Comparison of ENCODE assay signal across 18 cellular contexts in genomic region chr1:19648239-19648638, GRCh38. TPM values are rescaled to one million over a fixed set of nuclear protein-coding genes. Genes with fewer than 3 reads are reported as not detected.
DNase-seq lines count a peak whose midpoint lies in the region; ATAC-seq and TF ChIP-seq lines count a peak whose summit lies in the region.
"Had no signal": no experiment of that assay in that cellular context is flagged by ENCODE, and none has a peak within 500 bp of the region (broad histone marks: within the 10 kb centered on the region; RNA-seq: fewer than 3 reads in every experiment).

No MANE protein-coding gene starts in this region.

- ATAC-seq in heart right ventricle (no peak), Right ventricle myocardium superior (ENCODE audit: poor library complexity) (no peak), psoas muscle (no peak), upper lobe of right lung (no peak), GM21723 (IDR thresholded peaks at IDR 0.05; ENCODE audit: unreplicated experiment) (no peak)
- ATAC-seq: activated naive CD4-positive, alpha-beta T cell treated with anti-CD3 and anti-CD28 coated beads, Interleukin-2, amount 50 U/mL, for 72 hours; left lung; natural killer cell had no signal

- no peak for TF ChIP-seq CTCF in heart right ventricle (IDR thresholded peaks at IDR 0.05)
- TF ChIP-seq CTCF in right atrium auricular region (IDR thresholded peaks at IDR 0.05), result no peak
- no peak for TF ChIP-seq CTCF in psoas muscle (IDR thresholded peaks at IDR 0.05)
- TF ChIP-seq CTCF in upper lobe of right lung (IDR thresholded peaks at IDR 0.05), result no peak

- H3K4me1 ChIP-seq in heart right ventricle (peaks cover 22 to 84% (median 75%) of the 10 kb centered on the region in 9 donors), right atrium auricular region (peaks cover 0 to 78% of the 10 kb centered on the region in 2 donors), psoas muscle (peaks cover 17% of the 10 kb centered on the region), upper lobe of right lung (peaks cover 29% of the 10 kb centered on the region)

- DNase-seq in heart right ventricle, result no peak
- no peak for DNase-seq in Right ventricle myocardium superior
- no peak for DNase-seq in right atrium auricular region (ENCODE audit: low spot score)
- DNase-seq in psoas muscle, result no peak
- no peak for DNase-seq in upper lobe of right lung
- no peak for DNase-seq in activated gamma-delta T cell treated with Interleukin-2 at 50 U/mL for 16 hours
- no peak for DNase-seq in CD1c-positive myeloid dendritic cell (ENCODE audit: extremely low spot score)
- DNase-seq: left lung; MG63; natural killer cell; NCI-H2029; stimulated activated CD4-positive, alpha-beta T cell treated with anti-CD3 and anti-CD28 coated beads, Interleukin-1b, Interleukin-23, amount 100 ng/mL, for 48 hours had no signal

- H3K4me3 ChIP-seq in heart right ventricle (peak overlapping the region in 3 of 10 donors; percentile 3 to 25 (median 12)), right atrium auricular region (no peak overlapping the region), psoas muscle (no peak overlapping the region), upper lobe of right lung (peak overlapping the region; percentile 30)
- H3K4me3 ChIP-seq: BLaER1 treated with 17β-estradiol and CSF1 and Interleukin-3, amounts not matched to agents 10 nM and 100 nM; MG63 had no signal

- 57 to 64% methylated on average over 14 of the region's 14 CpGs for WGBS in heart right ventricle, 2 donors
- WGBS in psoas muscle, 3 donors, result 58 to 71% (median 59%) methylated on average over 14 of the region's 14 CpGs

- no peaks in the 10 kb centered on the region for H3K9me3 ChIP-seq in heart right ventricle
- H3K9me3 ChIP-seq in right atrium auricular region, result no peaks in the 10 kb centered on the region
- H3K9me3 ChIP-seq in psoas muscle, result no peaks in the 10 kb centered on the region
- H3K9me3 ChIP-seq in upper lobe of right lung, result no peaks in the 10 kb centered on the region
- H3K9me3 ChIP-seq: BLaER1 treated with 17β-estradiol and CSF1 and Interleukin-3, amounts not matched to agents 10 nM and 100 nM; left lung; MG63 had no signal

- H3K36me3 ChIP-seq in heart right ventricle (no peaks in the 10 kb centered on the region), right atrium auricular region (no peaks in the 10 kb centered on the region), psoas muscle (ENCODE audit: insufficient read depth in 1 of 2, low read depth in 1 of 2) (no peaks in the 10 kb centered on the region), upper lobe of right lung (no peaks in the 10 kb centered on the region)
- H3K36me3 ChIP-seq: BLaER1 treated with 17β-estradiol and CSF1 and Interleukin-3, amounts not matched to agents 10 nM and 100 nM; left lung; MG63 had no signal

- peaks cover 0 to 30% (median 0%) of the 10 kb centered on the region in 7 donors for H3K27me3 ChIP-seq in heart right ventricle
- H3K27me3 ChIP-seq in right atrium auricular region, result no peaks in the 10 kb centered on the region
- H3K27me3 ChIP-seq in psoas muscle (ENCODE audit: insufficient read depth in 3 of 3, low read length in 2 of 3), result peaks cover 0 to 8% (median 7%) of the 10 kb centered on the region in 3 donors
- no peaks in the 10 kb centered on the region for H3K27me3 ChIP-seq in upper lobe of right lung
- H3K27me3 ChIP-seq: MG63 had no signal

- H3K27ac ChIP-seq in heart right ventricle (peak overlapping the region in 9 of 10 donors; percentile 53 to 95 (median 65)), right atrium auricular region (peak overlapping the region; percentile 63 to 81), psoas muscle (peak overlapping the region; percentile 23), upper lobe of right lung (peak overlapping the region; percentile 36)
- H3K27ac ChIP-seq: BLaER1 treated with 17β-estradiol and CSF1 and Interleukin-3, amounts not matched to agents 10 nM and 100 nM had no signal

- intact Hi-C loops in heart right ventricle (cut with DNase I) (loop anchor here in 9 of 10 donors (5.0 to 10.0 kb wide), 5 partner anchors 51 to 256 kb away; partner anchors contain the start of gene CAPZB (in 6 of the 9)), Right ventricle myocardium superior (cut with DNase I) (loop anchor here (5.0 kb wide), 1 partner anchor 161 kb away; the partner anchor contains the start of gene CAPZB), psoas muscle (cut with DNase I) (loop anchor here in 1 of 2 donors (2.0 kb wide), 1 partner anchor 255 kb away; no protein-coding TSS in a partner anchor), upper lobe of right lung (cut with DNase I) (no loop called here)

RNA-seq across cellular contexts. Expression of gene NBL1, which starts 4.1 kb away (rescaled TPM):
- total RNA-seq in heart right ventricle (10 to 100 TPM; 18.5 to 48.7 (median 35.1) TPM), Right ventricle myocardium superior (38.6 TPM), right atrium auricular region (10 to 100 TPM; 19.5 to 57.2 TPM), psoas muscle (10 to 100 TPM; 11.8 to 22.8 (median 16.0) TPM), upper lobe of right lung (218 TPM)
- polyA plus RNA-seq in heart right ventricle (10 to 100 TPM; 47.9 to 48.5 TPM), psoas muscle (10 to 100 TPM; 12.4 to 15.1 (median 13.0) TPM)

RNA-seq across cellular contexts. Expression of gene HTR6, which starts 16.4 kb away (rescaled TPM):
- total RNA-seq in heart right ventricle (not detected), Right ventricle myocardium superior (not detected), right atrium auricular region (not detected), psoas muscle (not detected), upper lobe of right lung (not detected)
- polyA plus RNA-seq in heart right ventricle (not detected), psoas muscle (not detected)
- total RNA-seq: A172, left lung, renal cortical epithelial cell had no signal
- polyA plus RNA-seq: HepG2 had no signal
